In genomic region chr9:38227061-38227540, GRCh38 we compare ENCODE assay signal across 8 cellular contexts.
A peak's percentile ranks its signal among the peaks of the same experiment; 100 is the strongest.
DNase-seq lines count a peak whose midpoint lies in the region; ATAC-seq and TF ChIP-seq lines count a peak whose summit lies in the region.

No MANE protein-coding gene starts in this region.

- POLR2A ChIA-PET in activated CD4-positive, alpha-beta memory T cell treated with anti-CD3 and anti-CD28 coated beads for 36 hours (lab: Charles Lee), result no interaction called here

- ATAC-seq in GM18502 (IDR thresholded peaks at IDR 0.05; ENCODE audit: poor library complexity, unreplicated experiment), result peak; percentile 75
- peak; percentile 85 for ATAC-seq in effector memory CD8-positive, alpha-beta T cell (replicated peaks)
- ATAC-seq in upper lobe of right lung, result peak; percentile 84

- no peaks in the 10 kb centered on the region for H3K27me3 ChIP-seq in upper lobe of right lung

- peak overlapping the region; percentile 55 for H3K4me3 Mint-ChIP-seq in activated CD4-positive, alpha-beta memory T cell treated with anti-CD3 and anti-CD28 coated beads for 36 hours
- peak overlapping the region; percentile 64 to 86 for H3K4me3 Mint-ChIP-seq in effector memory CD8-positive, alpha-beta T cell
- H3K4me3 Mint-ChIP-seq in nephron progenitor cell, result peak overlapping the region; percentile 75

- H3K36me3 ChIP-seq in upper lobe of right lung, result no peaks in the 10 kb centered on the region

- peaks cover 2% of the 10 kb centered on the region for H3K4me1 ChIP-seq in upper lobe of right lung

- CTCF ChIA-PET in activated CD4-positive, alpha-beta memory T cell treated with anti-CD3 and anti-CD28 coated beads for 36 hours (lab: Charles Lee), result no interaction called here

- H3K27me3 Mint-ChIP-seq in activated CD4-positive, alpha-beta memory T cell treated with anti-CD3 and anti-CD28 coated beads for 36 hours, result peaks cover 8% of the 10 kb centered on the region
- H3K27me3 Mint-ChIP-seq in effector memory CD8-positive, alpha-beta T cell, result peaks cover 0 to 31% of the 10 kb centered on the region in 2 donors
- H3K27me3 Mint-ChIP-seq in nephron progenitor cell (ENCODE audit: low read depth, poor library complexity), result peaks cover 73% of the 10 kb centered on the region

- peaks cover 14% of the 10 kb centered on the region for H3K4me1 Mint-ChIP-seq in activated CD4-positive, alpha-beta memory T cell treated with anti-CD3 and anti-CD28 coated beads for 36 hours (ENCODE audit: low read depth)
- H3K4me1 Mint-ChIP-seq in effector memory CD8-positive, alpha-beta T cell (ENCODE audit: low read depth in 2 of 2), result peaks cover 11 to 30% of the 10 kb centered on the region in 2 donors
- H3K4me1 Mint-ChIP-seq in nephron progenitor cell, result peaks cover 35% of the 10 kb centered on the region

- no peaks in the 10 kb centered on the region for H3K36me3 Mint-ChIP-seq in activated CD4-positive, alpha-beta memory T cell treated with anti-CD3 and anti-CD28 coated beads for 36 hours
- H3K36me3 Mint-ChIP-seq in effector memory CD8-positive, alpha-beta T cell (ENCODE audit: insufficient read depth), result no peaks in the 10 kb centered on the region
- H3K36me3 Mint-ChIP-seq in nephron progenitor cell (ENCODE audit: low read depth), result no peaks in the 10 kb centered on the region

- H3K27ac Mint-ChIP-seq in activated CD4-positive, alpha-beta memory T cell treated with anti-CD3 and anti-CD28 coated beads for 36 hours, result no peak overlapping the region
- H3K27ac Mint-ChIP-seq in effector memory CD8-positive, alpha-beta T cell, result peak overlapping the region; percentile 52 to 63
- peak overlapping the region; percentile 82 for H3K27ac Mint-ChIP-seq in nephron progenitor cell

- H3K9me3 ChIP-seq in upper lobe of right lung, result no peaks in the 10 kb centered on the region

- DNase-seq in HK-2 (ENCODE audit: unreplicated experiment), result peak; percentile 89
- DNase-seq in NCI-H82 treated with DMSO at 0.1 percent for 48 hours (lab: John Stamatoyannopoulos, UW; ENCODE audit: unreplicated experiment), result peak; percentile 95
- peak; percentile 81 for DNase-seq in activated CD4-positive, alpha-beta memory T cell treated with anti-CD3 and anti-CD28 coated beads for 36 hours
- DNase-seq in effector memory CD8-positive, alpha-beta T cell, result peak; percentile 61 to 74 (median 64)
- peak; percentile 50 for DNase-seq in nephron progenitor cell
- DNase-seq in upper lobe of right lung, result peak; percentile 76
- DNase-seq in cerebellar nuclear complex (lab: John Stamatoyannopoulos, UW), result no peak

- no peak overlapping the region for H3K4me3 ChIP-seq in upper lobe of right lung

- intact Hi-C loops in activated CD4-positive, alpha-beta memory T cell treated with anti-CD3 and anti-CD28 coated beads for 36 hours (cut with micrococcal nuclease), result no loop called here
- intact Hi-C loops in upper lobe of right lung (cut with DNase I), result no loop called here

- no peaks in the 10 kb centered on the region for H3K9me3 Mint-ChIP-seq in activated CD4-positive, alpha-beta memory T cell treated with anti-CD3 and anti-CD28 coated beads for 36 hours
- no peaks in the 10 kb centered on the region for H3K9me3 Mint-ChIP-seq in effector memory CD8-positive, alpha-beta T cell
- H3K9me3 Mint-ChIP-seq in nephron progenitor cell, result peaks cover under 1% of the 10 kb centered on the region

- H3K27ac ChIP-seq in upper lobe of right lung, result no peak overlapping the region

- TF ChIP-seq CTCF in nephron progenitor cell (IDR thresholded peaks at IDR 0.05) (no peak), upper lobe of right lung (IDR thresholded peaks at IDR 0.05) (no peak)

Comparison
In these comparisons a context has a peak if more than half of its experiments do, and no peak if none do; other contexts are left out.
1. DNase-seq: peak in HK-2 (single experiment), NCI-H82 treated with DMSO at 0.1 percent for 48 hours (single experiment), activated CD4-positive, alpha-beta memory T cell treated with anti-CD3 and anti-CD28 coated beads for 36 hours (single experiment), effector memory CD8-positive, alpha-beta T cell (3 of 3), nephron progenitor cell (single experiment) and upper lobe of right lung (single experiment); none in cerebellar nuclear complex (0 of 2).
2. Peak in every context shown above with its lines, with median percentiles within 50 percentile points of each other: ATAC-seq and H3K4me3 Mint-ChIP-seq.